In the genomic region with DNA sequence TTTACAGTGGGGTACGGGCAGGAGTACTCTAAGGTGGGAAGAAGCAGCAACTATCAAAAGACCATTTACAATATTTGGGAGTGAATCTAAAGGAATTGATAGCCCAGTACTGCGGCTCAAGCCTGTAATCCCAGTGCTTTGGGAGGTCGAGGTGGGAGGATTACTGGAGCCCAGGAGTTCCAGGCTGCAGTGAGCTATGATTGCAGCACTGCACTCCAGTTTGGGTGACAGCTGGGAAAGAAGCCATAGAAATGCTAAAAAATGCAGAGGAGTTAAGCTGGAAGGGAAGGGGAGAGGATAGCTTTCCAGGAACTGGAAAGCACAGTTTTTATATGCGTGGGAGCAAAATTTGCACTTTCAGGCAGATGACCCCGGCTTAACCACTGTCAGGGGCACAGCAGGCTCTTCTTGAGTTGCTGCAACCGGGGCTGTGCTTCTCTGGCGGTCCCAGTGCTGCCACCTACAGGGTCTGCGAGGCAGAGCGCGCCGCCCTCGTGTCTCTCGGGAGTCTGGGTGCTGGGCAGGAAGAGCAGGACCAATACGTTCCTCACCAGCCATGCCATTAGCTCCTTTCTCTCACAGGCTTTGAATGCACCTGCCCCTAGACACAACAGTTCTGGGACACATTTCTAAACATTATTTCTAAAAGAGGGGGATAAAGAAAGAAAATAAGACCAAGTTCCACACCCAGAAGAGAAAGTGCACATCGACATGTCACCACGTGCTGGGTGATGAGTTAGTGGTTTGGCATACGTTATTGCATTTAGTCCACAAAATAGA, we compare ENCODE assay signal across 8 cellular contexts. TPM values are rescaled to one million over a fixed set of nuclear protein-coding genes. Genes with fewer than 3 reads are reported as not detected.
DNase-seq lines count a peak whose midpoint lies in the region; ATAC-seq and TF ChIP-seq lines count a peak whose summit lies in the region.

No MANE protein-coding gene starts in this region.

- DNase-seq in AG08395 (ENCODE audit: low spot score) (peak; percentile 82), NCI-H2196 (lab: John Stamatoyannopoulos, UW; ENCODE audit: unreplicated experiment) (peak; percentile 74), activated B cell treated with CpG ODN at 0.5 μM for 24 hours (peak; percentile 51), breast epithelium (ENCODE audit: low spot score in 2 of 2) (peak; percentile 76 to 85), kidney glomerular epithelial cell (lab: John Stamatoyannopoulos, UW) (peak; percentile 66)
- DNase-seq in stimulated activated CD4-positive, alpha-beta T cell treated with anti-CD3 and anti-CD28 coated beads, Interleukin-1b, Interleukin-23, amount 100 ng/mL, for 48 hours = peak; percentile 72

- no peaks in the 10 kb centered on the region for H3K4me1 ChIP-seq in breast epithelium

- POLR2A ChIA-PET in activated B cell treated with CpG ODN at 0.5 μM for 24 hours (lab: Charles Lee) = interaction anchor here (0.6 kb wide), 1 partner anchor 9 kb away, joined by 3 read pairs; no protein-coding TSS in a partner anchor

- no peak overlapping the region for H3K4me3 Mint-ChIP-seq in activated B cell treated with CpG ODN at 0.5 μM for 24 hours

- no peak overlapping the region for H3K27ac ChIP-seq in breast epithelium

- no peaks in the 10 kb centered on the region for H3K36me3 Mint-ChIP-seq in activated B cell treated with CpG ODN at 0.5 μM for 24 hours (ENCODE audit: low read depth)

- H3K4me3 ChIP-seq in breast epithelium = peak overlapping the region in 1 of 3 donors; percentile 27

- no peak for TF ChIP-seq POLR2A in breast epithelium (IDR thresholded peaks at IDR 0.05)

- H3K9me3 ChIP-seq in breast epithelium = no peaks in the 10 kb centered on the region

- ATAC-seq in GM18868 (IDR thresholded peaks at IDR 0.05; ENCODE audit: unreplicated experiment) = peak; percentile 100
- ATAC-seq in HG03066 (IDR thresholded peaks at IDR 0.05; ENCODE audit: low read depth, unreplicated experiment) = peak; percentile 92
- peak; percentile 82 for ATAC-seq in activated B cell treated with CpG ODN at 0.5 μM for 24 hours (ENCODE audit: low read depth)

- intact Hi-C loops in activated B cell treated with CpG ODN at 0.5 μM for 24 hours (cut with micrococcal nuclease) = loop anchor here (1.0 kb wide), 3 partner anchors 472 to 710 kb away; no protein-coding TSS in a partner anchor
- intact Hi-C loops in breast epithelium (cut with DNase I; ENCODE audit: low total_unique reads) = no loop called here

- H3K27me3 ChIP-seq in breast epithelium = no peaks in the 10 kb centered on the region

- no peaks in the 10 kb centered on the region for H3K9me3 Mint-ChIP-seq in activated B cell treated with CpG ODN at 0.5 μM for 24 hours

- peaks cover 3% of the 10 kb centered on the region for H3K4me1 Mint-ChIP-seq in activated B cell treated with CpG ODN at 0.5 μM for 24 hours

- CTCF ChIA-PET in activated B cell treated with CpG ODN at 0.5 μM for 24 hours (lab: Charles Lee) = interaction anchor here (0.9 to 2.3 kb wide), 5 partner anchors 9 to 712 kb away, joined by 3 to 13 read pairs (median 7); no protein-coding TSS in a partner anchor

- no peak overlapping the region for H3K27ac Mint-ChIP-seq in activated B cell treated with CpG ODN at 0.5 μM for 24 hours

- H3K27me3 Mint-ChIP-seq in activated B cell treated with CpG ODN at 0.5 μM for 24 hours = peaks cover 45% of the 10 kb centered on the region

- no peaks in the 10 kb centered on the region for H3K36me3 ChIP-seq in breast epithelium

- TF ChIP-seq CTCF in activated B cell treated with CpG ODN at 0.5 μM for 24 hours (IDR thresholded peaks at IDR 0.05) (no peak), breast epithelium (IDR thresholded peaks at IDR 0.05) (peak in 2 of 3 donors; percentile 70 to 81)

RNA-seq across cellular contexts. Expression of a gene that starts 10.1 kb away (rescaled TPM):
- total RNA-seq in activated B cell treated with CpG ODN at 0.5 μM for 24 hours = not detected in 2 replicates
- 1 to 10 TPM; 1.6 to 6.9 (median 2.0) TPM for total RNA-seq in breast epithelium
